12 cellular contexts compared by ENCODE assay signal in genomic region chr3:115525726-115526125, GRCh38.
DNase-seq lines count a peak whose midpoint lies in the region; TF ChIP-seq lines count a peak whose summit lies in the region.
"Had no signal": no experiment of that assay in that cellular context is flagged by ENCODE, and none has a peak within 500 bp of the region (broad histone marks: within the 10 kb centered on the region; RNA-seq: fewer than 3 reads in every experiment).

No MANE protein-coding gene starts in this region.

- H3K27me3 Mint-ChIP-seq in MCF 10A (ENCODE audit: insufficient read depth, unreplicated experiment) (no peaks in the 10 kb centered on the region), mesothelial cell of epicardium (ENCODE audit: low read depth) (no peaks in the 10 kb centered on the region)
- H3K27me3 Mint-ChIP-seq: CD4-positive, CD25-positive, alpha-beta regulatory T cell had no signal

- TF ChIP-seq POLR2A in vagina (IDR thresholded peaks at IDR 0.05): no peak

- dilution Hi-C loops in mammary epithelial cell (cut with HindIII; ENCODE audit: low sequenced_read_pairs): no loop called here

- POLR2A ChIA-PET in MCF 10A (lab: Yijun Ruan, JAX): interaction anchor here (0.6 kb wide), 1 partner anchor 110 kb away, joined by 3 read pairs; no protein-coding TSS in a partner anchor

- 38% methylated on average over 1 of the region's 1 CpG for WGBS in mammary epithelial cell (ENCODE audit: low coverage, missing lambda C conversion rate)

- H3K36me3 ChIP-seq in mammary epithelial cell (ENCODE audit: insufficient read depth, low read length) (no peaks in the 10 kb centered on the region), vagina (no peaks in the 10 kb centered on the region)
- H3K36me3 ChIP-seq: BLaER1 treated with 17β-estradiol and CSF1 and Interleukin-3, amounts not matched to agents 10 nM and 100 nM; HAP-1 had no signal

- CTCF ChIA-PET in mammary epithelial cell (lab: Charles Lee; ENCODE audit: low non-redundant PET) (no interaction called here), MCF 10A (lab: Yijun Ruan, JAX) (no interaction called here)

- H3K9me3 Mint-ChIP-seq in MCF 10A (ENCODE audit: unreplicated experiment): no peaks in the 10 kb centered on the region
- H3K9me3 Mint-ChIP-seq in mesothelial cell of epicardium: peaks cover 31% of the 10 kb centered on the region

- intact Hi-C loops in mammary epithelial cell (cut with micrococcal nuclease) (no loop called here), MCF 10A (cut with micrococcal nuclease) (no loop called here), vagina (cut with DNase I) (no loop called here)

- H3K4me3 ChIP-seq in mammary epithelial cell (replicated peaks in 1 of 3; ENCODE audit: insufficient read depth in 1 of 3, low read depth in 2 of 3, low read length in 3 of 3) (no peak overlapping the region), astrocyte of the spinal cord (ENCODE audit: low read depth, low read length) (no peak overlapping the region), vagina (no peak overlapping the region)
- H3K4me3 ChIP-seq: BLaER1 treated with 17β-estradiol and CSF1 and Interleukin-3, amounts not matched to agents 10 nM and 100 nM; HAP-1 had no signal

- H3K27me3 ChIP-seq in mammary epithelial cell (ENCODE audit: insufficient read depth, low read length) (no peaks in the 10 kb centered on the region), vagina (no peaks in the 10 kb centered on the region)
- H3K27me3 ChIP-seq: BLaER1 treated with 17β-estradiol and CSF1 and Interleukin-3, amounts not matched to agents 10 nM and 100 nM had no signal

- no peak overlapping the region for H3K4me3 Mint-ChIP-seq in MCF 10A (ENCODE audit: unreplicated experiment)
- H3K4me3 Mint-ChIP-seq in mesothelial cell of epicardium: no peak overlapping the region
- H3K4me3 Mint-ChIP-seq: CD4-positive, CD25-positive, alpha-beta regulatory T cell had no signal

- BruUV-seq in mammary epithelial cell (replicated peaks; lab: Mats Ljungman, UMichigan) (no TSS peak), MCF 10A (replicated peaks; lab: Mats Ljungman, UMichigan) (no TSS peak)

- H3K4me1 Mint-ChIP-seq in MCF 10A (ENCODE audit: insufficient read depth, unreplicated experiment): no peaks in the 10 kb centered on the region
- peaks cover 11% of the 10 kb centered on the region for H3K4me1 Mint-ChIP-seq in mesothelial cell of epicardium
- H3K4me1 Mint-ChIP-seq: CD4-positive, CD25-positive, alpha-beta regulatory T cell had no signal

- DNase-seq in mammary epithelial cell: peak; percentile 1
- no peak for DNase-seq in MCF 10A (ENCODE audit: unreplicated experiment)
- DNase-seq in astrocyte of the spinal cord (ENCODE audit: low read depth, low spot score): peak; percentile 39
- DNase-seq in mesothelial cell of epicardium (ENCODE audit: low spot score in 2 of 2, unreplicated experiment in 2 of 2): no peak
- no peak for DNase-seq in vagina (ENCODE audit: extremely low spot score in 2 of 2)
- no peak for DNase-seq in islet precursor cell
- no peak for DNase-seq in nucleus accumbens (lab: John Stamatoyannopoulos, UW)
- DNase-seq: 8988T; CD4-positive, CD25-positive, alpha-beta regulatory T cell; DMS53 had no signal

- no peak overlapping the region for H3K4me2 ChIP-seq in mammary epithelial cell (ENCODE audit: insufficient read depth, low read depth, low read length)
- H3K4me2 ChIP-seq: BLaER1 treated with 17β-estradiol and CSF1 and Interleukin-3, amounts not matched to agents 10 nM and 100 nM had no signal

- H3K9me3 ChIP-seq in mammary epithelial cell (replicated peaks; ENCODE audit: insufficient read depth, low read length) (no peaks in the 10 kb centered on the region), vagina (no peaks in the 10 kb centered on the region)
- H3K9me3 ChIP-seq: HAP-1 had no signal

- no peak overlapping the region for H3K27ac Mint-ChIP-seq in MCF 10A (ENCODE audit: low read depth, unreplicated experiment)
- peak overlapping the region; percentile 57 for H3K27ac Mint-ChIP-seq in mesothelial cell of epicardium
- H3K27ac Mint-ChIP-seq: CD4-positive, CD25-positive, alpha-beta regulatory T cell had no signal

- TF ChIP-seq CTCF in mammary epithelial cell (conservative IDR thresholded peaks at IDR 0.05 in 1 of 2, IDR thresholded peaks at IDR 0.05 in 1 of 2; ENCODE audit: extremely low read depth in 1 of 2, insufficient read depth in 1 of 2, low read depth in 1 of 2, low read length in 2 of 2) (no peak), MCF 10A (IDR thresholded peaks at IDR 0.05; ENCODE audit: unreplicated experiment) (no peak), astrocyte of the spinal cord (IDR thresholded peaks at IDR 0.05; ENCODE audit: low read depth, low read length) (no peak), mesothelial cell of epicardium (IDR thresholded peaks at IDR 0.05; ENCODE audit: unreplicated experiment) (no peak), vagina (IDR thresholded peaks at IDR 0.05) (no peak)

- no peaks in the 10 kb centered on the region for H3K79me2 ChIP-seq in mammary epithelial cell (ENCODE audit: insufficient read depth, low read length)

- in situ Hi-C loops in mammary epithelial cell (cut with MboI; ENCODE audit: low sequenced_read_pairs in 2 of 2): no loop called here
- in situ Hi-C loops in astrocyte of the spinal cord (cut with HindIII; ENCODE audit: low sequenced_read_pairs): no loop called here

- no peak overlapping the region for H3K9ac ChIP-seq in mammary epithelial cell (ENCODE audit: insufficient read depth, low read length)
- H3K9ac ChIP-seq: BLaER1 treated with 17β-estradiol and CSF1 and Interleukin-3, amounts not matched to agents 10 nM and 100 nM had no signal

- no peak overlapping the region for H2AFZ ChIP-seq in mammary epithelial cell (ENCODE audit: low read depth, low read length)

- H3K36me3 Mint-ChIP-seq in MCF 10A (ENCODE audit: insufficient read depth, unreplicated experiment) (no peaks in the 10 kb centered on the region), mesothelial cell of epicardium (no peaks in the 10 kb centered on the region)
- H3K36me3 Mint-ChIP-seq: CD4-positive, CD25-positive, alpha-beta regulatory T cell had no signal

- no peaks in the 10 kb centered on the region for H4K20me1 ChIP-seq in mammary epithelial cell (ENCODE audit: insufficient read depth, low read length)
- H4K20me1 ChIP-seq: BLaER1 treated with 17β-estradiol and CSF1 and Interleukin-3, amounts not matched to agents 10 nM and 100 nM had no signal

- no peak overlapping the region for H3K27ac ChIP-seq in mammary epithelial cell (ENCODE audit: insufficient read depth, low read depth, low read length)
- H3K27ac ChIP-seq in vagina: no peak overlapping the region
- H3K27ac ChIP-seq: BLaER1 treated with 17β-estradiol and CSF1 and Interleukin-3, amounts not matched to agents 10 nM and 100 nM had no signal

- no peaks in the 10 kb centered on the region for H3K4me1 ChIP-seq in mammary epithelial cell (ENCODE audit: insufficient read depth, low read length)
- H3K4me1 ChIP-seq in vagina: no peaks in the 10 kb centered on the region
- H3K4me1 ChIP-seq: HAP-1 had no signal

Comparison
In these comparisons a context has a peak if more than half of its experiments do, and no peak if none do; other contexts are left out.
1. DNase-seq: peak in mammary epithelial cell (single experiment) and astrocyte of the spinal cord (single experiment); none in MCF 10A (single experiment), mesothelial cell of epicardium (0 of 2), vagina (0 of 2), islet precursor cell (single experiment) and nucleus accumbens (0 of 56).